ENCODE assay signal across 8 cellular contexts in genomic region chr1:28885982-28886730, GRCh38. TPM values are rescaled to one million over a fixed set of nuclear protein-coding genes. Genes with fewer than 3 reads are reported as not detected.
DNase-seq lines count a peak whose midpoint lies in the region; ATAC-seq and TF ChIP-seq lines count a peak whose summit lies in the region.

No MANE protein-coding gene starts in this region.

- intact Hi-C loops in heart right ventricle (cut with DNase I) (loop anchor here in 5 of 10 donors (5.0 to 10.0 kb wide), 5 partner anchors 96 to 1819 kb away; partner anchors contain the start of genes RNU11 (in 1 of the 5) and TAF12 (in 1 of the 5)), Right ventricle myocardium superior (cut with DNase I) (no loop called here), upper lobe of right lung (cut with DNase I) (no loop called here)

- peaks cover 48% of the 10 kb centered on the region for H3K4me1 Mint-ChIP-seq in activated naive CD8-positive, alpha-beta T cell (ENCODE audit: low read depth)

- H3K27me3 ChIP-seq in heart right ventricle (peaks cover 0 to 6% (median 0%) of the 10 kb centered on the region in 7 donors), lung (ENCODE audit: control insufficient read depth, insufficient read depth) (no peaks in the 10 kb centered on the region), upper lobe of right lung (no peaks in the 10 kb centered on the region)

- peak overlapping the region in 6 of 10 donors; percentile 70 to 94 (median 88) for H3K4me3 ChIP-seq in heart right ventricle
- no peak overlapping the region for H3K4me3 ChIP-seq in lung
- H3K4me3 ChIP-seq in upper lobe of right lung = peak overlapping the region; percentile 96

- no peaks in the 10 kb centered on the region for H3K36me3 ChIP-seq in heart right ventricle
- no peaks in the 10 kb centered on the region for H3K36me3 ChIP-seq in lung (ENCODE audit: control insufficient read depth in 2 of 2, insufficient read depth in 2 of 2, low read length in 2 of 2)
- H3K36me3 ChIP-seq in upper lobe of right lung = no peaks in the 10 kb centered on the region

- peak overlapping the region in 9 of 10 donors; percentile 79 to 93 (median 87) for H3K27ac ChIP-seq in heart right ventricle
- H3K27ac ChIP-seq in lung (ENCODE audit: low read depth in 1 of 2, low read length in 1 of 2) = peak overlapping the region; percentile 62 to 86
- peak overlapping the region; percentile 77 for H3K27ac ChIP-seq in upper lobe of right lung

- 65% methylated on average over 17 of the region's 17 CpGs for WGBS in heart right ventricle, 2 donors
- WGBS in lung, 2 donors = 41 to 50% methylated on average over 17 of the region's 17 CpGs

- peaks cover 0 to 47% (median 16%) of the 10 kb centered on the region in 9 donors for H3K4me1 ChIP-seq in heart right ventricle
- H3K4me1 ChIP-seq in lung (ENCODE audit: control insufficient read depth in 2 of 2, insufficient read depth in 2 of 2, low read length in 2 of 2) = peaks cover 0 to 7% of the 10 kb centered on the region in 2 donors
- peaks cover 36% of the 10 kb centered on the region for H3K4me1 ChIP-seq in upper lobe of right lung

- H3K4me3 Mint-ChIP-seq in activated naive CD8-positive, alpha-beta T cell = peak overlapping the region; percentile 84

- peak overlapping the region; percentile 93 for H3K27ac Mint-ChIP-seq in activated naive CD8-positive, alpha-beta T cell

- no peaks in the 10 kb centered on the region for H3K36me3 Mint-ChIP-seq in activated naive CD8-positive, alpha-beta T cell

- DNase-seq in heart right ventricle = no peak
- DNase-seq in Right ventricle myocardium superior = no peak
- DNase-seq in lung (ENCODE audit: low spot score) = no peak
- DNase-seq in upper lobe of right lung = no peak
- no peak for DNase-seq in NCI-H524 (lab: John Stamatoyannopoulos, UW)
- DNase-seq in DMS114 treated with DMSO at 0.1 percent for 48 hours (lab: John Stamatoyannopoulos, UW; ENCODE audit: unreplicated experiment) = no peak

- H3K27me3 Mint-ChIP-seq in activated naive CD8-positive, alpha-beta T cell = no peaks in the 10 kb centered on the region

- H3K9me3 Mint-ChIP-seq in activated naive CD8-positive, alpha-beta T cell (ENCODE audit: low read depth) = no peaks in the 10 kb centered on the region

- H3K9me3 ChIP-seq in heart right ventricle (no peaks in the 10 kb centered on the region), lung (ENCODE audit: control insufficient read depth in 2 of 2, insufficient read depth in 1 of 2, low read length in 1 of 2) (no peaks in the 10 kb centered on the region), upper lobe of right lung (no peaks in the 10 kb centered on the region)

- TF ChIP-seq CTCF in heart right ventricle (IDR thresholded peaks at IDR 0.05) = no peak
- TF ChIP-seq CTCF in lung (IDR thresholded peaks at IDR 0.05; ENCODE audit: control extremely low read depth, extremely low read depth) = no peak
- no peak for TF ChIP-seq CTCF in upper lobe of right lung (IDR thresholded peaks at IDR 0.05)

- ATAC-seq in heart right ventricle (no peak), Right ventricle myocardium superior (ENCODE audit: poor library complexity) (no peak), lung (ENCODE audit: insufficient read depth, low FRiP score) (no peak), upper lobe of right lung (no peak), HG02678 (IDR thresholded peaks at IDR 0.05; ENCODE audit: unreplicated experiment) (no peak)

RNA-seq across cellular contexts. Expression of gene EPB41, which starts 28.2 kb away (rescaled TPM):
- total RNA-seq in heart right ventricle = 10 to 100 TPM; 14.7 to 36.8 (median 24.7) TPM
- 1 to 10 TPM; 4.1 to 8.9 TPM for polyA plus RNA-seq in heart right ventricle
- 24.0 TPM for total RNA-seq in Right ventricle myocardium superior
- 10 to 100 TPM; 48.7 to 69.0 TPM for total RNA-seq in lung
- polyA plus RNA-seq in lung = 10 to 100 TPM; 10.4 to 17.9 TPM
- 67.0 TPM for total RNA-seq in upper lobe of right lung
